In genomic region chr11:26841818-26842457, GRCh38 we compare ENCODE assay signal across 15 cellular contexts.
A peak's percentile ranks its signal among the peaks of the same experiment; 100 is the strongest.
DNase-seq lines count a peak whose midpoint lies in the region; ATAC-seq and TF ChIP-seq lines count a peak whose summit lies in the region.
"Had no signal": no experiment of that assay in that cellular context is flagged by ENCODE, and none has a peak within 500 bp of the region (broad histone marks: within the 10 kb centered on the region; RNA-seq: fewer than 3 reads in every experiment).

No MANE protein-coding gene starts in this region.

- H3K27me3 ChIP-seq in psoas muscle (ENCODE audit: insufficient read depth in 3 of 3, low read length in 2 of 3) (no peaks in the 10 kb centered on the region), Peyer's patch (no peaks in the 10 kb centered on the region)
- H3K27me3 ChIP-seq: left lung had no signal

- H3K27ac ChIP-seq in psoas muscle (peak overlapping the region; percentile 55), Peyer's patch (peak overlapping the region in 2 of 4 donors; percentile 27 to 66)

- H3K4me1 ChIP-seq in psoas muscle: peaks cover 6% of the 10 kb centered on the region
- H3K4me1 ChIP-seq in Peyer's patch: no peaks in the 10 kb centered on the region
- H3K4me1 ChIP-seq: left lung had no signal

- peak; percentile 62 for DNase-seq in AG08395 (ENCODE audit: low spot score)
- DNase-seq in fibroblast of peridontal ligament (ENCODE audit: extremely low read depth): peak; percentile 69
- DNase-seq in psoas muscle: no peak
- DNase-seq in Peyer's patch: no peak
- DNase-seq in activated gamma-delta T cell (lab: John Stamatoyannopoulos, UW): no peak
- DNase-seq: activated CD4-positive, CD25-positive, alpha-beta regulatory T cell; activated T-cell treated with anti-CD3 and anti-CD28 coated beads, Interleukin-2, amount 50 U/mL, for 4 hours; central memory CD4-positive, alpha-beta T cell; left lung; NCI-H446; posterior cingulate gyrus; SHP77 had no signal

- H3K9me3 ChIP-seq in psoas muscle (no peaks in the 10 kb centered on the region), Peyer's patch (no peaks in the 10 kb centered on the region)
- H3K9me3 ChIP-seq: left lung had no signal

- TF ChIP-seq CTCF in psoas muscle (IDR thresholded peaks at IDR 0.05) (no peak), Peyer's patch (IDR thresholded peaks at IDR 0.05) (no peak)

- H3K36me3 ChIP-seq in psoas muscle (ENCODE audit: insufficient read depth in 1 of 2, low read depth in 1 of 2) (no peaks in the 10 kb centered on the region), Peyer's patch (no peaks in the 10 kb centered on the region)
- H3K36me3 ChIP-seq: left lung had no signal

- intact Hi-C loops in psoas muscle (cut with DNase I): no loop called here

- H3K4me3 ChIP-seq in psoas muscle (no peak overlapping the region), Peyer's patch (no peak overlapping the region)
- H3K4me3 ChIP-seq: left lung had no signal

- ATAC-seq in SK-N-SH treated with all-trans-retinoic acid at 6 μM for 48 hours (peak; percentile 70), psoas muscle (peak in 1 of 4 donors; percentile 68), HG02970 (IDR thresholded peaks at IDR 0.05; ENCODE audit: low FRiP score, unreplicated experiment) (no peak), GM18867 (IDR thresholded peaks at IDR 0.05; ENCODE audit: unreplicated experiment) (no peak)
- ATAC-seq: activated T-cell treated with anti-CD3 and anti-CD28 coated beads, Interleukin-2, amount 50 U/mL, for 4 hours; left lung had no signal

- 40 to 55% (median 49%) methylated on average over 2 of the region's 2 CpGs for WGBS in psoas muscle, 3 donors

- TF ChIP-seq POLR2A in Peyer's patch (IDR thresholded peaks at IDR 0.05): no peak

TF ChIP-seq in SK-N-SH treated with all-trans-retinoic acid at 6 μM for 48 hours, 23 proteins besides CTCF, POLR2A, EP300 and RAD21:
- no peak for TF ChIP-seq CSRNP3 (CRISPR knock-in tag; IDR thresholded peaks at IDR 0.05)
- no peak for TF ChIP-seq ARNTL (CRISPR knock-in tag; IDR thresholded peaks at IDR 0.05; ENCODE audit: borderline replicate concordance, low read depth)
- TF ChIP-seq TOX (CRISPR knock-in tag; IDR thresholded peaks at IDR 0.05; ENCODE audit: borderline replicate concordance): no peak
- TF ChIP-seq ISL1 (CRISPR knock-in tag; IDR thresholded peaks at IDR 0.05): peak; percentile 70
- TF ChIP-seq OSR1 (CRISPR knock-in tag; IDR thresholded peaks at IDR 0.05): no peak
- no peak for TF ChIP-seq GLIS3 (CRISPR knock-in tag; IDR thresholded peaks at IDR 0.05)
- TF ChIP-seq RARB (CRISPR knock-in tag; IDR thresholded peaks at IDR 0.05): no peak

Comparison
In these comparisons a context has a peak if more than half of its experiments do, and no peak if none do; other contexts are left out.
1. DNase-seq: peak in AG08395 (single experiment) and fibroblast of peridontal ligament (single experiment); none in psoas muscle (0 of 2), Peyer's patch (0 of 3) and activated gamma-delta T cell (single experiment).